ENCODE assay signal across 9 cellular contexts in the genomic region with DNA sequence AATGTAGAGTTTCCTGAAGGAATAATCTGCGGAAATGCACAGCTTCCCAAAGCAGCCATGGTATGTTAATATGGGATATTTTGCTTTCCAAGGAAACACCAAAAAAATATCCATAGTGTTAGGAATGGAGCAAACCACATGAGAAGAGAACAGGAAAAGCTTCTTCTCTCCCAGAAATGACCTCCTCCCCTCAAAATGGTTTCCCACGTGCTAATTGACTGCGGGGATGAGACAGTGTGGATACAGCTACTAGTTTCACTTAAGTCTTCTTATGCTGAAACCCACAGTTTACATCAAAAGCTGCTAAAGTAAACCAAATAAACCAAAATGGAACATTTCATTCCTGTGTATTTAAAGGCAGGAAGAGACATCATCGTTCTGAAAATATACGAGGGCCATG.
DNase-seq lines count a peak whose midpoint lies in the region; ATAC-seq and TF ChIP-seq lines count a peak whose summit lies in the region.
"Had no signal": no experiment of that assay in that cellular context is flagged by ENCODE, and none has a peak within 500 bp of the region (broad histone marks: within the 10 kb centered on the region; RNA-seq: fewer than 3 reads in every experiment).

No MANE protein-coding gene starts in this region.

- DNase-seq in stimulated activated naive CD8-positive, alpha-beta T cell treated with anti-CD3 and anti-CD28 coated beads, Interleukin-15, Interleukin-2, amounts not matched to agents 100 U/mL and 50 U/mL, for 24 hours = no peak
- DNase-seq in brain microvascular endothelial cell (no peak), lung microvascular endothelial cell (ENCODE audit: low read depth in 2 of 2) (peak; percentile 70 to 86), vagina (ENCODE audit: extremely low spot score in 2 of 2) (no peak), occipital lobe (lab: John Stamatoyannopoulos, UW) (no peak), midbrain (lab: John Stamatoyannopoulos, UW) (no peak)
- DNase-seq: NCI-H1417 had no signal

- in situ Hi-C loops in brain microvascular endothelial cell (cut with HindIII; ENCODE audit: low pct_ligation_motif_present, low sequenced_read_pairs) = no loop called here

- no peaks in the 10 kb centered on the region for H3K27me3 ChIP-seq in brain microvascular endothelial cell (replicated peaks)
- no peaks in the 10 kb centered on the region for H3K27me3 ChIP-seq in vagina

- H3K36me3 Mint-ChIP-seq in stimulated activated naive CD8-positive, alpha-beta T cell treated with anti-CD3 and anti-CD28 coated beads, Interleukin-15, Interleukin-2, amounts not matched to agents 100 ng/mL and 50 ng/mL, for 24 hours (ENCODE audit: low read depth) = peaks cover 85% of the 10 kb centered on the region

- intact Hi-C loops in vagina (cut with DNase I) = no loop called here

- no peak for ATAC-seq in stimulated activated naive CD8-positive, alpha-beta T cell treated with anti-CD3 and anti-CD28 coated beads, Interleukin-15, Interleukin-2, amounts not matched to agents 100 U/mL and 50 U/mL, for 24 hours
- ATAC-seq in HG03571 (IDR thresholded peaks at IDR 0.05; ENCODE audit: unreplicated experiment) = no peak

- peak overlapping the region; percentile 77 for H3K27ac ChIP-seq in brain microvascular endothelial cell
- H3K27ac ChIP-seq in vagina = peak overlapping the region; percentile 70

- H3K4me3 ChIP-seq in brain microvascular endothelial cell (ENCODE audit: low read depth, low read length) (no peak overlapping the region), vagina (no peak overlapping the region)

- H3K36me3 ChIP-seq in brain microvascular endothelial cell (replicated peaks) (no peaks in the 10 kb centered on the region), vagina (no peaks in the 10 kb centered on the region)

- no peak for TF ChIP-seq POLR2A in vagina (IDR thresholded peaks at IDR 0.05)

- H3K27me3 Mint-ChIP-seq in stimulated activated naive CD8-positive, alpha-beta T cell treated with anti-CD3 and anti-CD28 coated beads, Interleukin-15, Interleukin-2, amounts not matched to agents 100 ng/mL and 50 ng/mL, for 24 hours = no peaks in the 10 kb centered on the region

- H3K27ac Mint-ChIP-seq in stimulated activated naive CD8-positive, alpha-beta T cell treated with anti-CD3 and anti-CD28 coated beads, Interleukin-15, Interleukin-2, amounts not matched to agents 100 ng/mL and 50 ng/mL, for 24 hours = peak overlapping the region; percentile 97

- peaks cover 39% of the 10 kb centered on the region for H3K4me1 ChIP-seq in vagina

- TF ChIP-seq CTCF in brain microvascular endothelial cell (IDR thresholded peaks at IDR 0.05; ENCODE audit: low read depth, low read length, missing control alignments) (no peak), vagina (IDR thresholded peaks at IDR 0.05) (no peak)

- H3K4me1 Mint-ChIP-seq in stimulated activated naive CD8-positive, alpha-beta T cell treated with anti-CD3 and anti-CD28 coated beads, Interleukin-15, Interleukin-2, amounts not matched to agents 100 ng/mL and 50 ng/mL, for 24 hours (ENCODE audit: low read depth) = peaks cover 100% of the 10 kb centered on the region

- H3K4me3 Mint-ChIP-seq in stimulated activated naive CD8-positive, alpha-beta T cell treated with anti-CD3 and anti-CD28 coated beads, Interleukin-15, Interleukin-2, amounts not matched to agents 100 ng/mL and 50 ng/mL, for 24 hours = peak overlapping the region; percentile 68

- H3K9me3 Mint-ChIP-seq in stimulated activated naive CD8-positive, alpha-beta T cell treated with anti-CD3 and anti-CD28 coated beads, Interleukin-15, Interleukin-2, amounts not matched to agents 100 ng/mL and 50 ng/mL, for 24 hours = no peaks in the 10 kb centered on the region

- no peaks in the 10 kb centered on the region for H3K9me3 ChIP-seq in vagina

Comparison
In these comparisons a context has a peak if more than half of its experiments do, and no peak if none do; other contexts are left out.
1. DNase-seq: peak in lung microvascular endothelial cell (2 of 2); none in stimulated activated naive CD8-positive, alpha-beta T cell treated with anti-CD3 and anti-CD28 coated beads, Interleukin-15, Interleukin-2, amounts not matched to agents 100 U/mL and 50 U/mL, for 24 hours (single experiment), brain microvascular endothelial cell (single experiment), vagina (0 of 2), occipital lobe (single experiment) and midbrain (single experiment).